In the genomic region with DNA sequence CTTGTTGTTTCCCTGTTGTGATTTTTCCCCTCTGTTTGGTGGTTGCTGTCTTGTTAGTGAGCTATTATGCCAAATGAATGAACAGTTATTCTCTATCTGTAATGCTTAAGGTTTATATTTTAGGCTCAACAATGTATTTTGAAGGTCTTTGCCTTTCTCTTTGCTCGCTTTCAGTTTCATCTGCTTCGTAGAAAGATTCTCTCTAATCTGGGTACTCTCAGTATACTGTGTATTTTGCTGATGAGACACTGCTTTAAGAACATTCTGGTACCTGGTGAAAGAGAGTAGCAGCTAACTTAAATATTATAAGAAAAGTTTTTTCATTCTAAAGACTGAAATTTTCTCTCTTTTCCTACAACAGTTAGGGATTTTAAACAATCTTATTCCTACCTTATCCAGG, we compare ENCODE assay signal across 33 cellular contexts.
"Had no signal": no experiment of that assay in that cellular context is flagged by ENCODE, and none has a peak within 500 bp of the region (broad histone marks: within the 10 kb centered on the region; RNA-seq: fewer than 3 reads in every experiment).

No MANE protein-coding gene starts in this region.

- H3K4me3 ChIP-seq: adrenal gland, body of pancreas, colonic mucosa, dorsolateral prefrontal cortex, pancreas, prostate gland, sigmoid colon, thoracic aorta had no signal

- H3K36me3 Mint-ChIP-seq: activated naive CD8-positive, alpha-beta T cell treated with anti-CD3 and anti-CD28 coated beads for 36 hours; stimulated activated effector memory CD8-positive, alpha-beta T cell treated with anti-CD3 and anti-CD28 coated beads, Interleukin-12 subunit alpha, Interleukin-12 subunit beta, amount 100 ng/mL, for 72 hours had no signal

- DNase-seq: activated CD4-positive, alpha-beta T cell treated with anti-CD3 and anti-CD28 coated beads for 48 hours; activated CD4-positive, alpha-beta T cell treated with anti-CD3 and anti-CD28 coated beads, Interleukin-2, amount 50 U/mL, for 48 hours; activated CD8-positive, alpha-beta memory T cell treated with anti-CD3 and anti-CD28 coated beads for 24 hours; activated effector memory CD4-positive, alpha-beta T cell treated with anti-CD3 and anti-CD28 coated beads, Interleukin-2, amount 50 U/mL, for 16 hours; activated naive CD4-positive, alpha-beta T cell treated with anti-CD3 and anti-CD28 coated beads for 36 hours; activated naive CD8-positive, alpha-beta T cell treated with anti-CD3 and anti-CD28 coated beads for 36 hours; adrenal gland; aorta; body of pancreas; cerebellar nuclear complex; colonic mucosa; dorsolateral prefrontal cortex; effector memory CD4-positive, alpha-beta T cell; head of caudate nucleus; hippocampal formation; left cardiac atrium; left ventricle myocardium superior; nephron progenitor cell; pancreas; retina; sigmoid colon; small intestine; stimulated activated CD4-positive, alpha-beta T cell treated with anti-CD3 and anti-CD28 coated beads, Interleukin-4, amount 100 ng/mL, for 24 hours; trophoblast cell; WERI-Rb-1 had no signal

- FAIRE-seq: keratinocyte, pancreas, small intestine, TTC549, urothelium cell line had no signal

- H3K27ac Mint-ChIP-seq: activated naive CD4-positive, alpha-beta T cell treated with anti-CD3 and anti-CD28 coated beads for 36 hours; activated naive CD8-positive, alpha-beta T cell treated with anti-CD3 and anti-CD28 coated beads for 36 hours; nephron progenitor cell; stimulated activated effector memory CD8-positive, alpha-beta T cell treated with anti-CD3 and anti-CD28 coated beads, Interleukin-12 subunit alpha, Interleukin-12 subunit beta, amount 100 ng/mL, for 72 hours; stimulated activated naive CD8-positive, alpha-beta T cell treated with anti-CD3 and anti-CD28 coated beads, Interleukin-15, Interleukin-2, amounts not matched to agents 100 ng/mL and 50 ng/mL, for 24 hours had no signal

- H3K9me3 ChIP-seq: adrenal gland, body of pancreas, colonic mucosa, pancreas, prostate gland, sigmoid colon, thoracic aorta had no signal

- ATAC-seq: activated CD4-positive, CD25-positive, alpha-beta regulatory T cell treated with anti-CD3 and anti-CD28 coated beads, Interleukin-2, amount 50 U/mL, for 24 hours; body of pancreas; left cardiac atrium; left ventricle myocardium superior; pancreas; stimulated activated effector memory CD8-positive, alpha-beta T cell treated with anti-CD3 and anti-CD28 coated beads, Interleukin-12 subunit alpha, Interleukin-12 subunit beta, amount 100 ng/mL, for 72 hours had no signal

- H3K4me3 Mint-ChIP-seq: activated naive CD4-positive, alpha-beta T cell treated with anti-CD3 and anti-CD28 coated beads for 36 hours; activated naive CD8-positive, alpha-beta T cell treated with anti-CD3 and anti-CD28 coated beads for 36 hours; nephron progenitor cell; stimulated activated effector memory CD8-positive, alpha-beta T cell treated with anti-CD3 and anti-CD28 coated beads, Interleukin-12 subunit alpha, Interleukin-12 subunit beta, amount 100 ng/mL, for 72 hours; stimulated activated naive CD8-positive, alpha-beta T cell treated with anti-CD3 and anti-CD28 coated beads, Interleukin-15, Interleukin-2, amounts not matched to agents 100 ng/mL and 50 ng/mL, for 24 hours had no signal

- H3K27ac ChIP-seq: adrenal gland, body of pancreas, colonic mucosa, dorsolateral prefrontal cortex, pancreas, prostate gland, sigmoid colon, thoracic aorta, WERI-Rb-1 had no signal

- H3K4me1 Mint-ChIP-seq: activated naive CD8-positive, alpha-beta T cell treated with anti-CD3 and anti-CD28 coated beads for 36 hours; nephron progenitor cell; stimulated activated effector memory CD8-positive, alpha-beta T cell treated with anti-CD3 and anti-CD28 coated beads, Interleukin-12 subunit alpha, Interleukin-12 subunit beta, amount 100 ng/mL, for 72 hours had no signal

- H3K27me3 Mint-ChIP-seq: activated naive CD8-positive, alpha-beta T cell treated with anti-CD3 and anti-CD28 coated beads for 36 hours; stimulated activated naive CD8-positive, alpha-beta T cell treated with anti-CD3 and anti-CD28 coated beads, Interleukin-15, Interleukin-2, amounts not matched to agents 100 ng/mL and 50 ng/mL, for 24 hours had no signal

- H3K27me3 ChIP-seq: adrenal gland, body of pancreas, colonic mucosa, dorsolateral prefrontal cortex, pancreas, sigmoid colon had no signal

- H3K36me3 ChIP-seq: adrenal gland, colonic mucosa, pancreas, prostate gland, sigmoid colon, thoracic aorta, WERI-Rb-1 had no signal

- H3K4me1 ChIP-seq: adrenal gland, body of pancreas, colonic mucosa, pancreas, prostate gland, sigmoid colon had no signal
